ENCODE assay signal across 1 cellular context in the genomic region with DNA sequence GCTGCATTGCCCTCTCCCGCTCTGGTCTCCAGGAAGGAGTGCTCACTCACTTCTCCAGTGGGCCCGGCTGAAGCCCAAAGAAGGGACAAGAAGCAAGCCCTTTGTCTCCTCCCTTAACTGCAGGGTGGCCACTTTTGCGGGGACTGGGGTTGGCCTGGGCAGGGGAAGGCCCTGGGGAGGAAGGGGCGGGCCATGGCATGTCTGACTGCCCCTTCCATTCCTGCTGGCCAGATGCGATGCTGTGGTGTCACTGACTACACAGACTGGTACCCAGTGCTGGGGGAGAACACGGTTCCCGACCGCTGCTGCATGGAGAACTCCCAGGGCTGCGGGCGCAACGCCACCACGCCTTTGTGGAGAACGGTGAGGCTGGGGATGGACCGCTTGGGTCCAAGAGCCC.
TF ChIP-seq lines count a peak whose summit lies in the region.

No MANE protein-coding gene starts in this region.

TF ChIP-seq in SK-N-SH treated with all-trans-retinoic acid at 6 μM for 48 hours, 23 proteins besides CTCF, POLR2A, EP300 and RAD21 (continued from another document):
- TF ChIP-seq ZNF565 (CRISPR knock-in tag; conservative IDR thresholded peaks at IDR 0.05; ENCODE audit: low read depth) (no peak), CSDC2 (CRISPR knock-in tag; IDR thresholded peaks at IDR 0.05) (no peak), OSR1 (CRISPR knock-in tag; IDR thresholded peaks at IDR 0.05) (no peak), ARNTL (CRISPR knock-in tag; IDR thresholded peaks at IDR 0.05; ENCODE audit: borderline replicate concordance, low read depth) (no peak), ZNF8 (CRISPR knock-in tag; IDR thresholded peaks at IDR 0.05) (no peak), ISL1 (CRISPR knock-in tag; IDR thresholded peaks at IDR 0.05) (no peak), ZNF70 (CRISPR knock-in tag; IDR thresholded peaks at IDR 0.05) (no peak), ZC3H10 (CRISPR knock-in tag; IDR thresholded peaks at IDR 0.05) (no peak), SNAI2 (CRISPR knock-in tag; IDR thresholded peaks at IDR 0.05) (no peak)
- TF ChIP-seq, protein P1, sequence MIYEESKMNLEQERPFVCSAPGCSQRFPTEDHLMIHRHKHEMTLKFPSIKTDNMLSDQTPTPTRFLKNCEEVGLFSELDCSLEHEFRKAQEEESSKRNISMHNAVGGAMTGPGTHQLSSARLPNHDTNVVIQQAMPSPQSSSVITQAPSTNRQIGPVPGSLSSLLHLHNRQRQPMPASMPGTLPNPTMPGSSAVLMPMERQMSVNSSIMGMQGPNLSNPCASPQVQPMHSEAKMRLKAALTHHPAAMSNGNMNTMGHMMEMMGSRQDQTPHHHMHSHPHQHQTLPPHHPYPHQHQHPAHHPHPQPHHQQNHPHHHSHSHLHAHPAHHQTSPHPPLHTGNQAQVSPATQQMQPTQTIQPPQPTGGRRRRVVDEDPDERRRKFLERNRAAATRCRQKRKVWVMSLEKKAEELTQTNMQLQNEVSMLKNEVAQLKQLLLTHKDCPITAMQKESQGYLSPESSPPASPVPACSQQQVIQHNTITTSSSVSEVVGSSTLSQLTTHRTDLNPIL (CRISPR knock-in tag; IDR thresholded peaks at IDR 0.05; ENCODE audit: low read depth), result no peak
TF ChIP-seq in SK-N-SH treated with all-trans-retinoic acid at 6 μM for 48 hours: peak in this region for 0.
